Comparison of ENCODE assay signal across 8 cellular contexts in the genomic region with DNA sequence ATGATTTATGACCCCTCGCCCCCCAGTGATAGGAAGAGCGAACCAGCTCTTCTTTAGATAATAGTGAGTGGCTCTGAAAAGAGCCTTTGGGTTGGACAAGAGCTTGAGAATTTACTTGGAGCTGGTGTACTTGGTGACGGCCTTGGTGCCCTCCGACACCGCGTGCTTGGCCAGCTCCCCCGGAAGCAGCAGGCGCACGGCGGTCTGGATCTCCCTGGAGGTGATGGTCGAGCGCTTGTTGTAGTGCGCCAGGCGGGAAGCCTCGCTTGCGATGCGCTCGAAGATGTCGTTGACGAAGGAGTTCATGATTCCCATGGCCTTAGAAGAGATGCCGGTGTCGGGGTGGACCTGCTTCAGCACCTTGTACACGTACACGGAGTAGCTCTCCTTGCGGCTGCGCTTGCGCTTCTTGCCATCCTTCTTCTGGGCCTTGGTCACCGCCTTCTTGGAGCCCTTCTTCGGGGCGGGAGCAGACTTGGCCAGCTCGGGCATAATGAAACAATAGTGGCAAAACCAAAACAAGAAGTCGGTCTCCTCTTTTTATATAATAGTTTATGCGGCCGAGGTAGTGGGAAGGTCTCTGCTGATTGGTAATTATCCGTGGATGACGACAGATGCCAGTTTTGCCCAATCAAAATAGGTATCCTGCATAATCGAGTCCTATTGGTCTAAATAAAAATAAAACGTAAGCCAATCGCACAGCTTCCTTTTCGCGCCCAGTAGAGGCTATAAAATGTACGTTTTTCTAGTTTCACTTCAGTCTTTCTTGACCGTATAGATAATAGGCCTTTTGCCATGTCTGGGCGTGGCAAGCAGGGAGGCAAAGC.
DNase-seq lines count a peak whose midpoint lies in the region; ATAC-seq and TF ChIP-seq lines count a peak whose summit lies in the region.
"Not testable (repeated sequence)": the region's sequence is repeated elsewhere in the genome, so short reads cannot be mapped to it uniquely, and the experiment has no call there.

No MANE protein-coding gene starts in this region.

- H3K9me3 ChIP-seq in HUES6 (ENCODE audit: control insufficient read depth, insufficient read depth, low read depth, low read length); OCI-LY3 (ENCODE audit: insufficient read depth, low read length): not testable (repeated sequence)

- not testable (repeated sequence) for H3K23ac ChIP-seq in mesendoderm (ENCODE audit: low read length)

- H2BK15ac ChIP-seq in mesendoderm (replicated peaks; ENCODE audit: low read depth), result not testable (repeated sequence)

- not testable (repeated sequence) for H2AFZ ChIP-seq in OCI-LY3 (ENCODE audit: low read depth, low read length)

- peak overlapping the region; percentile 63 for H3K4ac ChIP-seq in mesendoderm (ENCODE audit: low read depth, low read length)

- H3K36me3 ChIP-seq in HUES6 (ENCODE audit: control insufficient read depth, insufficient read depth, low read length); OCI-LY3 (replicated peaks; ENCODE audit: low read depth, low read length); mesendoderm (ENCODE audit: control insufficient read depth, insufficient read depth, low read length): not testable (repeated sequence)

- peaks cover 16% of the 10 kb centered on the region; the same call in 1 of the 2 replicates for H3K4me1 ChIP-seq in HUES6 (ENCODE audit: control insufficient read depth, insufficient read depth, low read length)
- peaks cover 31% of the 10 kb centered on the region for H3K4me1 ChIP-seq in OCI-LY3 (ENCODE audit: low read length)
- not testable (repeated sequence) for H3K4me1 ChIP-seq in mesendoderm (ENCODE audit: control insufficient read depth, low read depth, low read length)

- peak overlapping the region; percentile 14 for H2BK5ac ChIP-seq in mesendoderm (ENCODE audit: low read length)

- peaks cover 30% of the 10 kb centered on the region for H3K4me1 Mint-ChIP-seq in endothelial cell (ENCODE audit: unreplicated experiment)

- H3K4me2 ChIP-seq in OCI-LY3 (ENCODE audit: low read length) (peak overlapping the region; percentile 63), mesendoderm (ENCODE audit: low read length) (peak overlapping the region; percentile 92)

- H3K27me3 ChIP-seq in HUES6 (ENCODE audit: control insufficient read depth, insufficient read depth, low read length); OCI-LY3 (ENCODE audit: low read depth, low read length); mesendoderm (ENCODE audit: insufficient read depth, low read length, poor library complexity): not testable (repeated sequence)

- H3K18ac ChIP-seq in mesendoderm (ENCODE audit: low read length), result peak overlapping the region; percentile 75

- H4K5ac ChIP-seq in mesendoderm (ENCODE audit: low read length), result not testable (repeated sequence)

- H3K27me3 Mint-ChIP-seq in endothelial cell (ENCODE audit: unreplicated experiment), result not testable (repeated sequence)

- DNase-seq in DMS53 (lab: John Stamatoyannopoulos, UW) (peak; percentile 95), activated T-cell treated with anti-CD3 and anti-CD28 coated beads for 24 hours (ENCODE audit: low read depth) (peak; percentile 61), endothelial cell (ENCODE audit: low spot score) (peak; percentile 50), mesendoderm (peak; percentile 99)
- DNase-seq in stimulated activated CD8-positive, alpha-beta memory T cell treated with anti-CD3 and anti-CD28 coated beads, Interleukin-4, amount 100 ng/mL, for 48 hours, result peak; percentile 74

- H3K9ac ChIP-seq in HUES6 (ENCODE audit: low read length) (peak overlapping the region; percentile 96), OCI-LY3 (ENCODE audit: low read length) (peak overlapping the region; percentile 98; the same call in 1 of the 2 replicates), mesendoderm (ENCODE audit: low read length) (peak overlapping the region; percentile 88)

- H2AK5ac ChIP-seq in mesendoderm (ENCODE audit: low read length), result not testable (repeated sequence)

- H3K4me3 ChIP-seq in HUES6 (ENCODE audit: low read depth, low read length) (peak overlapping the region; percentile 76), OCI-LY3 (ENCODE audit: low read length) (peak overlapping the region; percentile 87), mesendoderm (ENCODE audit: low read length) (peak overlapping the region; percentile 66)

- not testable (repeated sequence) for H4K20me1 ChIP-seq in OCI-LY3 (ENCODE audit: insufficient read depth, low read length)

- H4K8ac ChIP-seq in mesendoderm (ENCODE audit: low read depth, low read length), result not testable (repeated sequence)

- not testable (repeated sequence) for H3K79me2 ChIP-seq in OCI-LY3 (ENCODE audit: low read length); mesendoderm (ENCODE audit: control insufficient read depth, insufficient read depth, low read length)

- not testable (repeated sequence) for H3K79me1 ChIP-seq in mesendoderm (ENCODE audit: low read length)

- peak overlapping the region; percentile 92 for H3K56ac ChIP-seq in mesendoderm (ENCODE audit: low read length)

- peak overlapping the region; percentile 91 for H3K4me3 Mint-ChIP-seq in endothelial cell (ENCODE audit: unreplicated experiment)

- not testable (repeated sequence) for TF ChIP-seq CTCF in OCI-LY3 (IDR thresholded peaks at IDR 0.05; ENCODE audit: low read depth, low read length); endothelial cell (IDR thresholded peaks at IDR 0.05; ENCODE audit: unreplicated experiment)

- no CpG with 5 or more reads among the region's 44 CpGs for WGBS in mesendoderm (ENCODE audit: extremely low coverage, insufficient coverage, low lambda C conversion rate)

- not testable (repeated sequence) for H3K9me3 Mint-ChIP-seq in endothelial cell (ENCODE audit: unreplicated experiment)

- H2BK120ac ChIP-seq in mesendoderm (ENCODE audit: low read depth, low read length), result not testable (repeated sequence)

- H3K27ac ChIP-seq in HUES6 (ENCODE audit: low read depth, low read length) (peak overlapping the region; percentile 82; the same call in 1 of the 2 replicates), OCI-LY3 (ENCODE audit: low read length) (peak overlapping the region; percentile 99), mesendoderm (ENCODE audit: low read depth, low read length) (peak overlapping the region; percentile 80)

- not testable (repeated sequence) for H3K36me3 Mint-ChIP-seq in endothelial cell (ENCODE audit: low read depth, unreplicated experiment)

- peak overlapping the region; percentile 70 for H3K27ac Mint-ChIP-seq in endothelial cell (ENCODE audit: unreplicated experiment)

- ATAC-seq in GM21576 (IDR thresholded peaks at IDR 0.05; ENCODE audit: unreplicated experiment), result peak; percentile 60

Comparison
In these comparisons a context has a peak if more than half of its experiments do, and no peak if none do; other contexts are left out.
1. Peak in every context shown above with its lines: DNase-seq, ATAC-seq, H3K4me3 ChIP-seq and H3K27ac ChIP-seq.